In genomic region chr1:18743233-18743632, GRCh38 we compare ENCODE assay signal across 10 cellular contexts.
"Had no signal": no experiment of that assay in that cellular context is flagged by ENCODE, and none has a peak within 500 bp of the region (broad histone marks: within the 10 kb centered on the region; RNA-seq: fewer than 3 reads in every experiment).

No MANE protein-coding gene starts in this region.

- H3K4me1 Mint-ChIP-seq: mesothelial cell of epicardium had no signal

- H3K9me3 Mint-ChIP-seq: activated T-helper 1 cell treated with anti-CD3 and anti-CD28 coated beads, Interleukin-12 subunit alpha, Interleukin-12 subunit beta, Interleukin-2, Interleukin-4 antibody, amounts not matched to agents 30 ng/mL and 10 ng/mL and 1 ng/mL, durations not matched to agents 14 hours and 24 hours and 36 hours; mesothelial cell of epicardium had no signal

- H3K27ac Mint-ChIP-seq: activated T-helper 1 cell treated with anti-CD3 and anti-CD28 coated beads, Interleukin-12 subunit alpha, Interleukin-12 subunit beta, Interleukin-2, Interleukin-4 antibody, amounts not matched to agents 30 ng/mL and 10 ng/mL and 1 ng/mL, durations not matched to agents 14 hours and 24 hours and 36 hours; mesothelial cell of epicardium had no signal

- DNase-seq: activated CD4-positive, alpha-beta T cell treated with anti-CD3 and anti-CD28 coated beads for 48 hours; activated naive CD4-positive, alpha-beta T cell; foreskin melanocyte; head of caudate nucleus; kidney glomerular epithelial cell; T-helper 9 cell; thyroid gland had no signal

- H3K4me3 Mint-ChIP-seq: activated T-helper 1 cell treated with anti-CD3 and anti-CD28 coated beads, Interleukin-12 subunit alpha, Interleukin-12 subunit beta, Interleukin-2, Interleukin-4 antibody, amounts not matched to agents 30 ng/mL and 10 ng/mL and 1 ng/mL, durations not matched to agents 14 hours and 24 hours and 36 hours; mesothelial cell of epicardium; neural crest cell had no signal

- H3K36me3 Mint-ChIP-seq: mesothelial cell of epicardium had no signal
